In genomic region chr7:2276107-2276506, GRCh38 we compare ENCODE assay signal across 23 cellular contexts.
"Had no signal": no experiment of that assay in that cellular context is flagged by ENCODE, and none has a peak within 500 bp of the region (broad histone marks: within the 10 kb centered on the region; RNA-seq: fewer than 3 reads in every experiment).

No MANE protein-coding gene starts in this region.

- H2AFZ ChIP-seq: neural progenitor cell had no signal

- H3K9me3 ChIP-seq: body of pancreas, heart left ventricle, lower lobe of right lung, sigmoid colon, transverse colon, uterus had no signal

- H3K27me3 ChIP-seq: body of pancreas, cardiac muscle cell, heart left ventricle, neural progenitor cell, sigmoid colon, transverse colon, uterus had no signal

- FAIRE-seq: endometrium, keratinocyte had no signal

- H3K4me3 ChIP-seq: body of pancreas, cardiac muscle cell, heart left ventricle, lower lobe of right lung, neural progenitor cell, sigmoid colon, smooth muscle cell, transverse colon, uterus had no signal

- H3K27ac ChIP-seq: body of pancreas, cardiac muscle cell, heart left ventricle, lower lobe of right lung, neural progenitor cell, sigmoid colon, transverse colon, uterus had no signal

- H3K4me1 ChIP-seq: uterus had no signal

- DNase-seq: activated CD4-positive, alpha-beta T cell treated with anti-CD3 and anti-CD28 coated beads, Interleukin-2, amount 10 ng/mL, durations not matched to agents 24 days and 14 days; activated CD8-positive, alpha-beta memory T cell treated with anti-CD3 and anti-CD28 coated beads, Interleukin-2, amount 10 ng/mL, durations not matched to agents 7 days and 5 days; activated CD8-positive, alpha-beta T cell treated with anti-CD3 and anti-CD28 coated beads for 36 hours; activated gamma-delta T cell; activated naive CD4-positive, alpha-beta T cell treated with anti-CD3 and anti-CD28 coated beads, Interleukin-2, amount 50 U/mL, for 16 hours; activated naive CD8-positive, alpha-beta T cell treated with anti-CD3 and anti-CD28 coated beads, Interleukin-2, amount 50 U/mL, for 24 hours; activated T-cell treated with anti-CD3 and anti-CD28 coated beads for 4 hours; body of pancreas; effector CD4-positive, alpha-beta T cell; lower lobe of right lung; naive thymus-derived CD8-positive, alpha-beta T cell; sigmoid colon; stimulated activated CD4-positive, alpha-beta T cell treated with anti-CD3 and anti-CD28 coated beads, Interleukin-15, amount 100 ng/mL, for 24 hours; transverse colon; uterus had no signal

- H3K4me2 ChIP-seq: neural progenitor cell, smooth muscle cell had no signal

- H3K9ac ChIP-seq: neural progenitor cell had no signal

- ATAC-seq: activated CD4-positive, CD25-positive, alpha-beta regulatory T cell treated with anti-CD3 and anti-CD28 coated beads, Interleukin-2, amount 50 U/mL, for 24 hours; activated CD8-positive, alpha-beta memory T cell treated with anti-CD3 and anti-CD28 coated beads, Interleukin-2, amount 10 ng/mL, durations not matched to agents 7 days and 5 days; activated CD8-positive, alpha-beta T cell treated with anti-CD3 and anti-CD28 coated beads for 36 hours; activated naive CD8-positive, alpha-beta T cell treated with anti-CD3 and anti-CD28 coated beads, Interleukin-2, amount 50 U/mL, for 24 hours; body of pancreas; naive thymus-derived CD8-positive, alpha-beta T cell; stimulated activated memory B cell treated with anti-CD40 and anti-IgM and Interleukin-4, amounts not matched to agents 10 μg/mL and 1 μg/mL and 100 μg/mL, for 72 hours had no signal

- H3K36me3 ChIP-seq: cardiac muscle cell, neural progenitor cell, transverse colon, uterus had no signal
